ENCODE assay signal across 9 cellular contexts in the genomic region with DNA sequence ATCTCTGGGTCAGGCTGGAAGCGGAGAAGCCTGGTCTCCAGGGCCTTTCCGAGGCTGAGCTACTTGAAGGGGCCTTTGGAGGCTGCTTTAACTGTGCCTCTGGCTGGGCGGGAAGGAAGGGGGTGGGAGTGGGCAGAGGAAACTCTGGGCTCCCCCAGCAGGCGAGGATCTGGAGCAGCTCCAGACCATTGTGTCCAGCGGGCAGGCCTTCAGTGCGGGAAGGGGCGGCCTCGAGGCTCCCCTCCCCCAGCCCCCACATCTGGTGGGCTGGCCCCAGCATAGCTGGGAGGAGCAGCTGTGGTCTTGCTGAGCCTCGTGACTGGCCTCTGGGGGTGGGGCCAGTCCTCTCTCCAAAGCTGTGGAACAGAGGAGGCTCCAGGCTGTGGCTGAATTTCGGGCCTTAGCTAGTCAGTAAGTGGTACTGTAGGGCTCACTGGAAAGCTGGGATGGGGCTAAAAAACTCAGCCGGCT. TPM values are rescaled to one million over a fixed set of nuclear protein-coding genes. Genes with fewer than 3 reads are reported as not detected.
DNase-seq lines count a peak whose midpoint lies in the region; ATAC-seq, FAIRE-seq and TF ChIP-seq lines count a peak whose summit lies in the region.
"Had no signal": no experiment of that assay in that cellular context is flagged by ENCODE, and none has a peak within 500 bp of the region (broad histone marks: within the 10 kb centered on the region; RNA-seq: fewer than 3 reads in every experiment).

No MANE protein-coding gene starts in this region.

- peak overlapping the region in 1 of 2 donors; percentile 27 for H3K4me3 ChIP-seq in kidney (ENCODE audit: low read length in 2 of 2)

- TF ChIP-seq CTCF in HFFc6 (IDR thresholded peaks at IDR 0.05) = no peak
- no peak for TF ChIP-seq CTCF in kidney (IDR thresholded peaks at IDR 0.05; ENCODE audit: borderline replicate concordance, extremely low read depth, insufficient read depth)

- H3K36me3 ChIP-seq in kidney (ENCODE audit: control insufficient read depth in 1 of 2, insufficient read depth in 2 of 2, low read length in 2 of 2) = peaks cover 0 to 4% of the 10 kb centered on the region in 2 donors

- DNase-seq in HFFc6 = peak; percentile 11
- DNase-seq in central memory CD8-positive, alpha-beta T cell (ENCODE audit: low spot score in 2 of 2) = no peak
- peak; percentile 95 for DNase-seq in kidney
- no peak for DNase-seq in NCI-H2081 treated with DMSO at 0.1 percent for 48 hours (lab: John Stamatoyannopoulos, UW)
- no peak for DNase-seq in RKO (ENCODE audit: low spot score)
- no peak for DNase-seq in H54 (ENCODE audit: insufficient read length, low spot score)

- intact Hi-C loops in kidney (cut with DNase I) = no loop called here

- H3K4me1 ChIP-seq in kidney (ENCODE audit: control insufficient read depth in 1 of 2, insufficient read depth in 1 of 2, low read depth in 1 of 2, low read length in 2 of 2) = peaks cover 3 to 22% of the 10 kb centered on the region in 2 donors

- peak overlapping the region; percentile 61 for H3K27ac ChIP-seq in kidney (ENCODE audit: low read depth in 2 of 2, low read length in 2 of 2)
- H3K27ac ChIP-seq: HL-60 had no signal

- H3K4me3 Mint-ChIP-seq in HFFc6 = no peak overlapping the region
- H3K4me3 Mint-ChIP-seq in central memory CD8-positive, alpha-beta T cell = no peak overlapping the region
- no peak overlapping the region for H3K4me3 Mint-ChIP-seq in stimulated activated memory B cell treated with anti-CD40 and anti-IgM and Interleukin-4, amounts not matched to agents 10 μg/mL and 1 μg/mL and 100 μg/mL, for 72 hours

- ATAC-seq in central memory CD8-positive, alpha-beta T cell (replicated peaks; ENCODE audit: extremely low read depth, poor library complexity, severe bottlenecking) = no peak
- ATAC-seq in stimulated activated memory B cell treated with anti-CD40 and anti-IgM and Interleukin-4, amounts not matched to agents 10 μg/mL and 1 μg/mL and 100 μg/mL, for 72 hours = no peak
- ATAC-seq in HG03520 (IDR thresholded peaks at IDR 0.05; ENCODE audit: unreplicated experiment) = no peak

- peaks cover 4% of the 10 kb centered on the region; the same call in 1 of the 2 replicates for H3K4me1 Mint-ChIP-seq in HFFc6 (ENCODE audit: low read depth)
- H3K4me1 Mint-ChIP-seq in central memory CD8-positive, alpha-beta T cell = peaks cover 16% of the 10 kb centered on the region
- H3K4me1 Mint-ChIP-seq in stimulated activated memory B cell treated with anti-CD40 and anti-IgM and Interleukin-4, amounts not matched to agents 10 μg/mL and 1 μg/mL and 100 μg/mL, for 72 hours = peaks cover 39% of the 10 kb centered on the region

- H3K27me3 Mint-ChIP-seq in HFFc6 (ENCODE audit: insufficient read depth) = peaks cover 10% of the 10 kb centered on the region
- peaks cover 12% of the 10 kb centered on the region for H3K27me3 Mint-ChIP-seq in central memory CD8-positive, alpha-beta T cell
- no peaks in the 10 kb centered on the region for H3K27me3 Mint-ChIP-seq in stimulated activated memory B cell treated with anti-CD40 and anti-IgM and Interleukin-4, amounts not matched to agents 10 μg/mL and 1 μg/mL and 100 μg/mL, for 72 hours

- H3K9ac ChIP-seq in kidney (ENCODE audit: low read length in 2 of 2) = peak overlapping the region in 1 of 2 donors; percentile 13

- no peaks in the 10 kb centered on the region for H3K36me3 Mint-ChIP-seq in HFFc6 (ENCODE audit: low read depth)
- peaks cover 18% of the 10 kb centered on the region for H3K36me3 Mint-ChIP-seq in central memory CD8-positive, alpha-beta T cell (ENCODE audit: insufficient read depth)
- peaks cover 56% of the 10 kb centered on the region for H3K36me3 Mint-ChIP-seq in stimulated activated memory B cell treated with anti-CD40 and anti-IgM and Interleukin-4, amounts not matched to agents 10 μg/mL and 1 μg/mL and 100 μg/mL, for 72 hours

- FAIRE-seq in kidney (lab: Jason Lieb, UNC) = no peak
- FAIRE-seq in H54 (lab: Jason Lieb, UNC) = no peak

- no peaks in the 10 kb centered on the region for H3K9me3 Mint-ChIP-seq in HFFc6
- H3K9me3 Mint-ChIP-seq in central memory CD8-positive, alpha-beta T cell = no peaks in the 10 kb centered on the region
- H3K9me3 Mint-ChIP-seq in stimulated activated memory B cell treated with anti-CD40 and anti-IgM and Interleukin-4, amounts not matched to agents 10 μg/mL and 1 μg/mL and 100 μg/mL, for 72 hours = no peaks in the 10 kb centered on the region

- no peaks in the 10 kb centered on the region for H3K9me3 ChIP-seq in kidney (ENCODE audit: control insufficient read depth in 1 of 2, low read length in 2 of 2)

- H3K27ac Mint-ChIP-seq in HFFc6 = no peak overlapping the region; the same call in 1 of the 2 replicates
- peak overlapping the region; percentile 19 for H3K27ac Mint-ChIP-seq in central memory CD8-positive, alpha-beta T cell (ENCODE audit: low read depth)
- peak overlapping the region; percentile 89 for H3K27ac Mint-ChIP-seq in stimulated activated memory B cell treated with anti-CD40 and anti-IgM and Interleukin-4, amounts not matched to agents 10 μg/mL and 1 μg/mL and 100 μg/mL, for 72 hours

- no peak for TF ChIP-seq POLR2A in H54 (IDR thresholded peaks at IDR 0.05; ENCODE audit: low read depth, low read length)

RNA-seq across cellular contexts. Expression of gene TAMALIN, which starts 3.4 kb away (rescaled TPM):
- total RNA-seq in HFFc6 (2021; fragmentation: NEBNext Ultra II Directional; extraction: Animal tissue kit (Norgen Biotek cat#: 25700)) = under 1 TPM; 0.24 to 1.00 (median 0.69) TPM
- 52.3 TPM for total RNA-seq in kidney
- 22.3 TPM for polyA plus RNA-seq in kidney (ENCODE audit: insufficient read depth, low read depth, low replicate concordance)

RNA-seq across cellular contexts. Expression of gene NR4A1, which starts 41.1 kb away (rescaled TPM):
- 10 to 100 TPM; 10.3 to 46.6 (median 43.6) TPM for total RNA-seq in HFFc6 (2021; fragmentation: NEBNext Ultra II Directional; extraction: Animal tissue kit (Norgen Biotek cat#: 25700))
- total RNA-seq in kidney = 37.2 TPM
- polyA plus RNA-seq in kidney (ENCODE audit: insufficient read depth, low read depth, low replicate concordance) = 54.1 TPM

RNA-seq across cellular contexts. Expression of gene ACVR1B, which starts 58.7 kb away (rescaled TPM):
- 10 to 100 TPM; 13.1 to 15.2 (median 14.0) TPM for total RNA-seq in HFFc6 (2021; fragmentation: NEBNext Ultra II Directional; extraction: Animal tissue kit (Norgen Biotek cat#: 25700))
- 95.5 TPM for total RNA-seq in kidney
- polyA plus RNA-seq in kidney (ENCODE audit: insufficient read depth, low read depth, low replicate concordance) = 30.6 TPM

RNA-seq across cellular contexts. Expression of gene ATG101, which starts 59.6 kb away (rescaled TPM):
- total RNA-seq in HFFc6 (2021; fragmentation: NEBNext Ultra II Directional; extraction: Animal tissue kit (Norgen Biotek cat#: 25700)) = 10 to 100 TPM; 62.1 to 73.6 (median 66.6) TPM
- 32.1 TPM for total RNA-seq in kidney
- 53.0 TPM for polyA plus RNA-seq in kidney (ENCODE audit: insufficient read depth, low read depth, low replicate concordance)

Comparison
In these comparisons a context has a peak if more than half of its experiments do, and no peak if none do; other contexts are left out.
1. DNase-seq: peak in HFFc6 (single experiment) and kidney (single experiment); none in central memory CD8-positive, alpha-beta T cell (0 of 2), NCI-H2081 treated with DMSO at 0.1 percent for 48 hours (single experiment), RKO (single experiment) and H54 (single experiment).
2. RNA of gene TAMALIN, which starts 3.4 kb away (total RNA-seq): 52.3 TPM in kidney (single experiment); 0.24 to 1.00 TPM in HFFc6; every median in the first group is over 10 times any median in the second.